In genomic region chr3:13316603-13317002, GRCh38 we compare ENCODE assay signal across 15 cellular contexts.
DNase-seq lines count a peak whose midpoint lies in the region; ATAC-seq and TF ChIP-seq lines count a peak whose summit lies in the region.
"Had no signal": no experiment of that assay in that cellular context is flagged by ENCODE, and none has a peak within 500 bp of the region (broad histone marks: within the 10 kb centered on the region; RNA-seq: fewer than 3 reads in every experiment).

No MANE protein-coding gene starts in this region.

- H3F3A ChIP-seq in PC-9 (ENCODE audit: insufficient read depth, low read depth), result no peaks in the 10 kb centered on the region; the same call in 1 of the 2 replicates

- H4K20me1 ChIP-seq in PC-9 (ENCODE audit: insufficient read depth), result no peaks in the 10 kb centered on the region

- H3K4me2 ChIP-seq in PC-9, result no peak overlapping the region

- H3K9me3 Mint-ChIP-seq in memory B cell (no peaks in the 10 kb centered on the region), MCF 10A (ENCODE audit: unreplicated experiment) (no peaks in the 10 kb centered on the region)

- TF ChIP-seq CTCF in PC-9 (conservative IDR thresholded peaks at IDR 0.05), result no peak
- no peak for TF ChIP-seq CTCF in MCF 10A (IDR thresholded peaks at IDR 0.05; ENCODE audit: unreplicated experiment)

- H3K36me3 ChIP-seq in PC-9 (ENCODE audit: low read depth), result peaks cover 8% of the 10 kb centered on the region

- no peak for ATAC-seq in memory B cell (ENCODE audit: low read depth)

- CTCF ChIA-PET in PC-9 (lab: Charles Lee), result interaction anchor here (0.6 kb wide), 1 partner anchor 895 kb away, joined by 3 read pairs; no protein-coding TSS in a partner anchor
- CTCF ChIA-PET in MCF 10A (lab: Yijun Ruan, JAX), result interaction anchor here (0.6 to 1.0 kb wide), 2 partner anchors 8 to 290 kb away, joined by 3 read pairs; no protein-coding TSS in a partner anchor

- H3K4me1 Mint-ChIP-seq in memory B cell (no peaks in the 10 kb centered on the region), MCF 10A (ENCODE audit: insufficient read depth, unreplicated experiment) (no peaks in the 10 kb centered on the region)

- H3K27ac ChIP-seq in PC-9 (no peak overlapping the region), cingulate gyrus (ENCODE audit: low read depth, low read length) (peak overlapping the region; percentile 57), temporal lobe (ENCODE audit: low read depth, low read length) (peak overlapping the region; percentile 70)

- H2AFZ ChIP-seq in PC-9, result no peak overlapping the region

- BruUV-seq in PC-9 (replicated peaks; lab: Mats Ljungman, UMichigan), result TSS peak; percentile 24
- BruUV-seq in MCF 10A (replicated peaks; lab: Mats Ljungman, UMichigan), result no TSS peak

- POLR2A ChIA-PET in PC-9 (lab: Charles Lee; ENCODE audit: unreplicated experiment) (no interaction called here), MCF 10A (lab: Yijun Ruan, JAX) (no interaction called here)

- H3K79me2 ChIP-seq in PC-9 (ENCODE audit: low read depth), result no peaks in the 10 kb centered on the region

- intact Hi-C loops in PC-9 (cut with micrococcal nuclease; ENCODE audit: unreplicated experiment) (no loop called here), MCF 10A (cut with micrococcal nuclease) (no loop called here)

- H3K4me1 ChIP-seq in PC-9 (replicated peaks; ENCODE audit: insufficient read depth), result no peaks in the 10 kb centered on the region
- H3K4me1 ChIP-seq: Caco-2 had no signal

- H3K27me3 Mint-ChIP-seq in memory B cell (no peaks in the 10 kb centered on the region), MCF 10A (ENCODE audit: insufficient read depth, unreplicated experiment) (no peaks in the 10 kb centered on the region)

- H3K27ac Mint-ChIP-seq in memory B cell (peak overlapping the region; percentile 28), MCF 10A (ENCODE audit: low read depth, unreplicated experiment) (no peak overlapping the region)

- no peak overlapping the region for H3K4me3 ChIP-seq in PC-9

- DNase-seq in PC-9 (no peak), memory B cell (ENCODE audit: low spot score in 2 of 2) (no peak), GDM1 (lab: John Stamatoyannopoulos, UW) (no peak), germinal center (ENCODE audit: low spot score) (no peak), MCF 10A (ENCODE audit: unreplicated experiment) (no peak)
- DNase-seq: Caco-2, DMS53, HCEC 1CT, Kasumi-1, NCI-H187 treated with DMSO at 0.1 percent for 48 hours, NCI-H2171, NCI-H82, SIG-M5 had no signal

- H3K9me2 ChIP-seq in PC-9 (ENCODE audit: insufficient read depth), result no peaks in the 10 kb centered on the region

- no peak overlapping the region for H3K4me3 Mint-ChIP-seq in memory B cell
- no peak overlapping the region for H3K4me3 Mint-ChIP-seq in MCF 10A (ENCODE audit: unreplicated experiment)

- H3K27me3 ChIP-seq in PC-9 (ENCODE audit: insufficient read depth, low read depth), result no peaks in the 10 kb centered on the region

- no peaks in the 10 kb centered on the region for H3K9me3 ChIP-seq in PC-9 (ENCODE audit: insufficient read depth, low read depth)
- H3K9me3 ChIP-seq: Caco-2 had no signal

- H3K36me3 Mint-ChIP-seq in memory B cell (peaks cover 37% of the 10 kb centered on the region), MCF 10A (ENCODE audit: insufficient read depth, unreplicated experiment) (peaks cover 5% of the 10 kb centered on the region)
